In genomic region chr14:38961136-38961535, GRCh38 we compare ENCODE assay signal across 20 cellular contexts.
DNase-seq lines count a peak whose midpoint lies in the region.
"Had no signal": no experiment of that assay in that cellular context is flagged by ENCODE, and none has a peak within 500 bp of the region (broad histone marks: within the 10 kb centered on the region; RNA-seq: fewer than 3 reads in every experiment).

No MANE protein-coding gene starts in this region.

- peak; percentile 16 for DNase-seq in DMS 273 (lab: John Stamatoyannopoulos, UW; ENCODE audit: unreplicated experiment)
- no peak for DNase-seq in DMS 273 treated with DMSO at 0.1 percent for 48 hours (lab: John Stamatoyannopoulos, UW)
- no peak for DNase-seq in caudate nucleus (lab: John Stamatoyannopoulos, UW)
- DNase-seq in left kidney (ENCODE audit: low read depth, low spot score), result peak; percentile 49
- DNase-seq in superior temporal gyrus (ENCODE audit: extremely low spot score), result peak; percentile 15
- no peak for DNase-seq in hypothalamus (lab: John Stamatoyannopoulos, UW)
- no peak for DNase-seq in NCI-H2171 treated with DMSO at 0.1 percent for 48 hours (lab: John Stamatoyannopoulos, UW)
- no peak for DNase-seq in stimulated activated CD4-positive, alpha-beta T cell treated with anti-CD3 and anti-CD28 coated beads, Interleukin-12 subunit alpha, Interleukin-12 subunit beta, amount 100 ng/mL, for 4 hours
- DNase-seq: ACHN; AML-193; BE2C; CD4-positive, alpha-beta T cell; CD8-positive, alpha-beta memory T cell; DMS153; DND-41; GM23248; H7; HCEC 1CT had no signal

- peak overlapping the region; percentile 7 for H3K27ac ChIP-seq in caudate nucleus (ENCODE audit: low read depth, low read length)
- H3K27ac ChIP-seq: 22Rv1; BLaER1 treated with 17β-estradiol and CSF1 and Interleukin-3, amounts not matched to agents 10 nM and 100 nM; GM23248 had no signal

Comparison
In these comparisons a context has a peak if more than half of its experiments do, and no peak if none do; other contexts are left out.
1. DNase-seq: peak in DMS 273 (single experiment), left kidney (single experiment) and superior temporal gyrus (single experiment); none in DMS 273 treated with DMSO at 0.1 percent for 48 hours (single experiment), caudate nucleus (0 of 61), hypothalamus (0 of 51), NCI-H2171 treated with DMSO at 0.1 percent for 48 hours (single experiment) and stimulated activated CD4-positive, alpha-beta T cell treated with anti-CD3 and anti-CD28 coated beads, Interleukin-12 subunit alpha, Interleukin-12 subunit beta, amount 100 ng/mL, for 4 hours (single experiment).